8 cellular contexts compared by ENCODE assay signal in genomic region chr4:150867148-150867547, GRCh38.
DNase-seq lines count a peak whose midpoint lies in the region; ATAC-seq and TF ChIP-seq lines count a peak whose summit lies in the region.

No MANE protein-coding gene starts in this region.

- intact Hi-C loops in MCF 10A (cut with micrococcal nuclease): loop anchor here (1.0 to 10.0 kb wide), 4 partner anchors 144 to 868 kb away; no protein-coding TSS in a partner anchor

- ATAC-seq in activated naive CD8-positive, alpha-beta T cell treated with anti-CD3 and anti-CD28 coated beads, Interleukin-2, amount 10 ng/mL, durations not matched to agents 7 days and 5 days (ENCODE audit: low read depth): peak; percentile 67
- ATAC-seq in GM21576 (IDR thresholded peaks at IDR 0.05; ENCODE audit: unreplicated experiment): peak; percentile 89

- H3K4me1 Mint-ChIP-seq in activated naive CD8-positive, alpha-beta T cell treated with anti-CD3 and anti-CD28 coated beads, Interleukin-2, amount 10 ng/mL, durations not matched to agents 7 days and 5 days: no peaks in the 10 kb centered on the region
- H3K4me1 Mint-ChIP-seq in activated naive CD8-positive, alpha-beta T cell treated with anti-CD3 and anti-CD28 coated beads for 36 hours: no peaks in the 10 kb centered on the region
- no peaks in the 10 kb centered on the region for H3K4me1 Mint-ChIP-seq in MCF 10A (ENCODE audit: insufficient read depth, unreplicated experiment)

- H3K36me3 Mint-ChIP-seq in activated naive CD8-positive, alpha-beta T cell treated with anti-CD3 and anti-CD28 coated beads, Interleukin-2, amount 10 ng/mL, durations not matched to agents 7 days and 5 days: no peaks in the 10 kb centered on the region
- peaks cover 3% of the 10 kb centered on the region for H3K36me3 Mint-ChIP-seq in activated naive CD8-positive, alpha-beta T cell treated with anti-CD3 and anti-CD28 coated beads for 36 hours
- H3K36me3 Mint-ChIP-seq in MCF 10A (ENCODE audit: insufficient read depth, unreplicated experiment): peaks cover 21% of the 10 kb centered on the region

- TF ChIP-seq CTCF in MCF 10A (IDR thresholded peaks at IDR 0.05; ENCODE audit: unreplicated experiment): peak; percentile 49

- no peaks in the 10 kb centered on the region for H3K9me3 Mint-ChIP-seq in activated naive CD8-positive, alpha-beta T cell treated with anti-CD3 and anti-CD28 coated beads, Interleukin-2, amount 10 ng/mL, durations not matched to agents 7 days and 5 days
- H3K9me3 Mint-ChIP-seq in activated naive CD8-positive, alpha-beta T cell treated with anti-CD3 and anti-CD28 coated beads for 36 hours: no peaks in the 10 kb centered on the region
- no peaks in the 10 kb centered on the region for H3K9me3 Mint-ChIP-seq in MCF 10A (ENCODE audit: unreplicated experiment)

- H3K27ac Mint-ChIP-seq in activated naive CD8-positive, alpha-beta T cell treated with anti-CD3 and anti-CD28 coated beads, Interleukin-2, amount 10 ng/mL, durations not matched to agents 7 days and 5 days: no peak overlapping the region
- H3K27ac Mint-ChIP-seq in activated naive CD8-positive, alpha-beta T cell treated with anti-CD3 and anti-CD28 coated beads for 36 hours: no peak overlapping the region
- no peak overlapping the region for H3K27ac Mint-ChIP-seq in MCF 10A (ENCODE audit: low read depth, unreplicated experiment)

- DNase-seq in activated naive CD8-positive, alpha-beta T cell treated with anti-CD3 and anti-CD28 coated beads, Interleukin-2, amount 10 ng/mL, durations not matched to agents 7 days and 5 days: no peak
- DNase-seq in activated naive CD8-positive, alpha-beta T cell treated with anti-CD3 and anti-CD28 coated beads for 36 hours: no peak
- DNase-seq in HuH-7 (ENCODE audit: low spot score): peak; percentile 46
- peak; percentile 21 to 66 for DNase-seq in NOMO-1 (lab: John Stamatoyannopoulos, UW; ENCODE audit: unreplicated experiment in 2 of 2)
- peak; percentile 84 for DNase-seq in MCF 10A (ENCODE audit: unreplicated experiment)
- peak; percentile 78 for DNase-seq in iris pigment epithelial cell (ENCODE audit: low read depth)
- DNase-seq in stromal cell of bone marrow (ENCODE audit: low read depth): peak; percentile 63

- POLR2A ChIA-PET in activated naive CD8-positive, alpha-beta T cell treated with anti-CD3 and anti-CD28 coated beads, Interleukin-2, amount 10 ng/mL, durations not matched to agents 7 days and 5 days (lab: Charles Lee): interaction anchor here (0.7 kb wide), 1 partner anchor 13 kb away, joined by 4 read pairs; no protein-coding TSS in a partner anchor
- POLR2A ChIA-PET in MCF 10A (lab: Yijun Ruan, JAX): interaction anchor here (0.7 to 2.0 kb wide), 5 partner anchors 18 to 561 kb away, joined by 3 to 8 read pairs (median 4); no protein-coding TSS in a partner anchor

- H3K4me3 Mint-ChIP-seq in activated naive CD8-positive, alpha-beta T cell treated with anti-CD3 and anti-CD28 coated beads, Interleukin-2, amount 10 ng/mL, durations not matched to agents 7 days and 5 days: no peak overlapping the region
- no peak overlapping the region for H3K4me3 Mint-ChIP-seq in activated naive CD8-positive, alpha-beta T cell treated with anti-CD3 and anti-CD28 coated beads for 36 hours
- H3K4me3 Mint-ChIP-seq in MCF 10A (ENCODE audit: unreplicated experiment): no peak overlapping the region

- no peaks in the 10 kb centered on the region for H3K27me3 Mint-ChIP-seq in activated naive CD8-positive, alpha-beta T cell treated with anti-CD3 and anti-CD28 coated beads, Interleukin-2, amount 10 ng/mL, durations not matched to agents 7 days and 5 days
- no peaks in the 10 kb centered on the region for H3K27me3 Mint-ChIP-seq in activated naive CD8-positive, alpha-beta T cell treated with anti-CD3 and anti-CD28 coated beads for 36 hours
- no peaks in the 10 kb centered on the region for H3K27me3 Mint-ChIP-seq in MCF 10A (ENCODE audit: insufficient read depth, unreplicated experiment)

- BruUV-seq in MCF 10A (replicated peaks; lab: Mats Ljungman, UMichigan): no TSS peak

- CTCF ChIA-PET in MCF 10A (lab: Yijun Ruan, JAX): interaction anchor here (0.5 to 4.3 kb wide), 27 partner anchors 9 to 1901 kb away, joined by 3 to 29 read pairs (median 4); no protein-coding TSS in a partner anchor

Comparison
In these comparisons a context has a peak if more than half of its experiments do, and no peak if none do; other contexts are left out.
1. DNase-seq: peak in HuH-7 (single experiment), NOMO-1 (2 of 2), MCF 10A (single experiment), iris pigment epithelial cell (single experiment) and stromal cell of bone marrow (single experiment); none in activated naive CD8-positive, alpha-beta T cell treated with anti-CD3 and anti-CD28 coated beads, Interleukin-2, amount 10 ng/mL, durations not matched to agents 7 days and 5 days (single experiment) and activated naive CD8-positive, alpha-beta T cell treated with anti-CD3 and anti-CD28 coated beads for 36 hours (single experiment).